14 cellular contexts compared by ENCODE assay signal in genomic region chr10:102779680-102780079, GRCh38. TPM values are rescaled to one million over a fixed set of nuclear protein-coding genes. Genes with fewer than 3 reads are reported as not detected.
DNase-seq lines count a peak whose midpoint lies in the region; ATAC-seq and TF ChIP-seq lines count a peak whose summit lies in the region.
"Had no signal": no experiment of that assay in that cellular context is flagged by ENCODE, and none has a peak within 500 bp of the region (broad histone marks: within the 10 kb centered on the region; RNA-seq: fewer than 3 reads in every experiment).

No MANE protein-coding gene starts in this region.

- H3K4me3 Mint-ChIP-seq in WTC11: no peak overlapping the region
- H3K4me3 Mint-ChIP-seq: activated CD4-positive, alpha-beta memory T cell treated with anti-CD3 and anti-CD28 coated beads, Interleukin-2, amount 10 ng/mL, durations not matched to agents 7 days and 5 days; T-helper 2 cell treated with Interferon-gamma antibody and Interleukin-4, amounts not matched to agents 5 μg/mL and 100 μg/mL, for 36 hours had no signal

- H3K9me2 ChIP-seq in GM23248 (ENCODE audit: insufficient read depth): no peaks in the 10 kb centered on the region

- H3K4me3 ChIP-seq in GM23248: no peak overlapping the region
- H3K4me3 ChIP-seq in gastrocnemius medialis: peak overlapping the region in 3 of 4 donors; percentile 16 to 78 (median 65)
- H3K4me3 ChIP-seq: BLaER1 had no signal

- H3K36me3 ChIP-seq in GM23248 (ENCODE audit: low read depth) (no peaks in the 10 kb centered on the region), gastrocnemius medialis (no peaks in the 10 kb centered on the region)

- no peaks in the 10 kb centered on the region for H3K9me3 Mint-ChIP-seq in WTC11
- H3K9me3 Mint-ChIP-seq: activated CD4-positive, alpha-beta memory T cell treated with anti-CD3 and anti-CD28 coated beads, Interleukin-2, amount 10 ng/mL, durations not matched to agents 7 days and 5 days; T-helper 2 cell treated with Interferon-gamma antibody and Interleukin-4, amounts not matched to agents 5 μg/mL and 100 μg/mL, for 36 hours had no signal

- no peaks in the 10 kb centered on the region for H3K27me3 Mint-ChIP-seq in WTC11 (ENCODE audit: low read depth)
- H3K27me3 Mint-ChIP-seq: activated CD4-positive, alpha-beta memory T cell treated with anti-CD3 and anti-CD28 coated beads, Interleukin-2, amount 10 ng/mL, durations not matched to agents 7 days and 5 days had no signal

- H3K9me3 ChIP-seq in GM23248 (ENCODE audit: low read depth): no peaks in the 10 kb centered on the region
- no peaks in the 10 kb centered on the region for H3K9me3 ChIP-seq in gastrocnemius medialis

- intact Hi-C loops in gastrocnemius medialis (cut with DNase I; ENCODE audit: low total_unique reads): loop anchor here (10.0 kb wide), 1 partner anchor 275 kb away; the partner anchor contains the start of genes ACTR1A and SUFU

- H4K20me1 ChIP-seq in GM23248 (ENCODE audit: insufficient read depth): no peaks in the 10 kb centered on the region; the same call in 1 of the 2 replicates

- in situ Hi-C loops in GM23248 (cut with MboI) (no loop called here), gastrocnemius medialis (cut with MboI; ENCODE audit: low sequenced_read_pairs in 4 of 4) (no loop called here), ACHN (cut with HindIII; ENCODE audit: low pct_ligation_motif_present, low pct_unique_long_range_greater_than_20kb, low sequenced_read_pairs) (no loop called here)

- peaks cover 50% of the 10 kb centered on the region for H3F3A ChIP-seq in GM23248 (ENCODE audit: insufficient read depth)

- peaks cover 62% of the 10 kb centered on the region for H3K79me2 ChIP-seq in GM23248 (ENCODE audit: insufficient read depth)

- ATAC-seq in WTC11: 0 out of 2 replicates have a peak, but pooled peaks have one; percentile 3
- peak; percentile 3 to 22 for ATAC-seq in gastrocnemius medialis

- TF ChIP-seq CTCF in WTC11 (IDR thresholded peaks at IDR 0.05) (no peak), gastrocnemius medialis (IDR thresholded peaks at IDR 0.05 in 4 of 5, conservative IDR thresholded peaks at IDR 0.05 in 1 of 5) (no peak)

- no peak overlapping the region for H3K9ac ChIP-seq in GM23248
- H3K9ac ChIP-seq: BLaER1 had no signal

- H3K27ac ChIP-seq in GM23248: peak overlapping the region; percentile 40
- H3K27ac ChIP-seq in gastrocnemius medialis: peak overlapping the region; percentile 91 to 100 (median 96)
- H3K27ac ChIP-seq: BLaER1 had no signal

- H3K27ac Mint-ChIP-seq in WTC11: peak overlapping the region; percentile 30
- H3K27ac Mint-ChIP-seq: activated CD4-positive, alpha-beta memory T cell treated with anti-CD3 and anti-CD28 coated beads, Interleukin-2, amount 10 ng/mL, durations not matched to agents 7 days and 5 days; T-helper 2 cell treated with Interferon-gamma antibody and Interleukin-4, amounts not matched to agents 5 μg/mL and 100 μg/mL, for 36 hours had no signal

- H3K27me3 ChIP-seq in GM23248 (replicated peaks; ENCODE audit: insufficient read depth) (no peaks in the 10 kb centered on the region), gastrocnemius medialis (no peaks in the 10 kb centered on the region)
- H3K27me3 ChIP-seq: BLaER1 had no signal

- TF ChIP-seq POLR2A in gastrocnemius medialis (IDR thresholded peaks at IDR 0.05): peak in 1 of 2 donors; percentile 82

- no peak overlapping the region for H3K4me2 ChIP-seq in GM23248 (ENCODE audit: unreplicated experiment)
- H3K4me2 ChIP-seq: BLaER1 had no signal

- peaks cover 73% of the 10 kb centered on the region for H3K4me1 Mint-ChIP-seq in WTC11

- 77 to 81% methylated on average over 7 of the region's 7 CpGs for WGBS in GM23248 (ENCODE audit: low coverage in 1 of 2, low lambda C conversion rate in 2 of 2, missing lambda C conversion rate in 2 of 2), 2 experiments

- peak; percentile 52 for DNase-seq in GM23248
- DNase-seq in WTC11 (ENCODE audit: low spot score): no peak
- DNase-seq in iPS-NIHi7 (ENCODE audit: extremely low spot score): peak; percentile 35
- DNase-seq in gastrocnemius medialis: peak; percentile 77
- no peak for DNase-seq in anterior cingulate cortex (lab: John Stamatoyannopoulos, UW)
- DNase-seq in ACHN: no peak
- no peak for DNase-seq in Kasumi-1 (lab: John Stamatoyannopoulos, UW)
- no peak for DNase-seq in AG08396 (ENCODE audit: low spot score)
- DNase-seq: activated CD4-positive, alpha-beta memory T cell treated with anti-CD3 and anti-CD28 coated beads, Interleukin-2, amount 10 ng/mL, durations not matched to agents 7 days and 5 days; activated naive CD4-positive, alpha-beta T cell treated with anti-CD3 and anti-CD28 coated beads, Interleukin-2, amount 50 U/mL, for 16 hours; effector CD8-positive, alpha-beta T cell had no signal

- POLR2A ChIA-PET in WTC11 (lab: Charles Lee): no interaction called here

- H2AFZ ChIP-seq in GM23248: no peak overlapping the region

- peaks cover 72% of the 10 kb centered on the region for H3K4me1 ChIP-seq in GM23248 (ENCODE audit: insufficient read depth)
- peaks cover 73 to 85% of the 10 kb centered on the region in 2 donors for H3K4me1 ChIP-seq in gastrocnemius medialis

- H3K36me3 Mint-ChIP-seq in WTC11: no peaks in the 10 kb centered on the region

- CTCF ChIA-PET in WTC11 (lab: Charles Lee): no interaction called here

TF ChIP-seq in WTC11, 78 proteins besides CTCF, POLR2A, EP300 and RAD21:
- TF ChIP-seq PRRX2 (CRISPR knock-in tag; IDR thresholded peaks at IDR 0.05) (no peak), HMGA2 (CRISPR knock-in tag; IDR thresholded peaks at IDR 0.05) (no peak), SOX15 (CRISPR knock-in tag; IDR thresholded peaks at IDR 0.05) (no peak), E2F1 (CRISPR knock-in tag; IDR thresholded peaks at IDR 0.05) (no peak), ZNF219 (CRISPR knock-in tag; IDR thresholded peaks at IDR 0.05; ENCODE audit: borderline replicate concordance) (no peak), ZNF138 (CRISPR knock-in tag; conservative IDR thresholded peaks at IDR 0.05) (no peak), USF1 (CRISPR knock-in tag; IDR thresholded peaks at IDR 0.05) (no peak), OVOL2 (CRISPR knock-in tag; IDR thresholded peaks at IDR 0.05; ENCODE audit: borderline replicate concordance) (no peak)

RNA-seq across cellular contexts. Expression of gene WBP1L, which starts 35.9 kb away (rescaled TPM):
- 42.7 and 57.4 TPM in 2 replicates for total RNA-seq in GM23248 (2014; rRNA removed; shearing (Covaris generic))
- polyA plus RNA-seq in GM23248 (2016; fragmentation: Nextera tagmentation; extraction: Ambion mirVana): 21.1 and 23.0 TPM in 2 replicates
- total RNA-seq in WTC11 (2021): 25.9 to 26.8 TPM (median 26.4 TPM) in 3 replicates
- total RNA-seq in gastrocnemius medialis: 100 to 1,000 TPM; 103 to 204 (median 145) TPM

RNA-seq across cellular contexts. Expression of gene CYP17A1, which starts 57.5 kb away (rescaled TPM):
- not detected in 2 replicates for total RNA-seq in GM23248 (2014; rRNA removed; shearing (Covaris generic))
- polyA plus RNA-seq in GM23248 (2016; fragmentation: Nextera tagmentation; extraction: Ambion mirVana): not detected in 2 replicates
- total RNA-seq in WTC11 (2021) (2.1 to 4.2 TPM (median 3.0 TPM) in 3 replicates), gastrocnemius medialis (1 to 10 TPM in 1 of 4 donors, not detected in 3; 4.2 TPM)
- total RNA-seq: activated CD4-positive, alpha-beta memory T cell treated with anti-CD3 and anti-CD28 coated beads, Interleukin-2, amount 10 ng/mL, durations not matched to agents 7 days and 5 days; LHCN-M2 had no signal

Comparison
In these comparisons a context has a peak if more than half of its experiments do, and no peak if none do; other contexts are left out.
1. DNase-seq: peak in GM23248 (single experiment), iPS-NIHi7 (single experiment) and gastrocnemius medialis (2 of 2); none in WTC11 (single experiment), anterior cingulate cortex (0 of 58), ACHN (single experiment), Kasumi-1 (0 of 2) and AG08396 (single experiment).